Comparison of ENCODE assay signal across 8 cellular contexts in the genomic region with DNA sequence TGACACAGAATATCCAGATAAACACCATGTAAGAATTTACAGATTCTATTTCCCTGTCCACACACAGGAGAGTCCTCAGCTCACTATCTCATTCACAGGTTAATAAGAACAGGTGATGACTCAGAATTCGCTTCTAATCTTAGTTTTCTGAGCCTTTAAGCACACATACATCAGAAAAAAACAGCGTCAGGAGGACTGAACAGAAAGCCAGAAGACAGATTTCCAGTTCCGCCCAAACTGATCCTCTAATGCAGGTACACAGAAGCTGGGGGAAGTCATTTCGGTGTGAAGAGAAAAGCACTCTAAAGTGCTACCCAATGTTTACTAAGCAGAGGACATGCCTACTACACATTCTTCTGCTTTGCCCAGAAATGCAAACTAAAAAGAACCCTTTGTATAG. TPM values are rescaled to one million over a fixed set of nuclear protein-coding genes. Genes with fewer than 3 reads are reported as not detected.
A peak's percentile ranks its signal among the peaks of the same experiment; 100 is the strongest.
DNase-seq lines count a peak whose midpoint lies in the region; ATAC-seq and TF ChIP-seq lines count a peak whose summit lies in the region.

No MANE protein-coding gene starts in this region.

- peak overlapping the region; percentile 89 for H3K4me3 Mint-ChIP-seq in activated naive CD8-positive, alpha-beta T cell treated with anti-CD3 and anti-CD28 coated beads, Interleukin-2, amount 10 ng/mL, durations not matched to agents 7 days and 5 days
- peak overlapping the region; percentile 98 for H3K4me3 Mint-ChIP-seq in type B pancreatic cell

- TF ChIP-seq CTCF in AG09309 (IDR thresholded peaks at IDR 0.05; ENCODE audit: control insufficient read depth, insufficient read depth, low read depth, low read length, missing control alignments), result no peak
- no peak for TF ChIP-seq CTCF in type B pancreatic cell (conservative IDR thresholded peaks at IDR 0.05)

- peaks cover 10% of the 10 kb centered on the region for H3K36me3 Mint-ChIP-seq in activated naive CD8-positive, alpha-beta T cell treated with anti-CD3 and anti-CD28 coated beads, Interleukin-2, amount 10 ng/mL, durations not matched to agents 7 days and 5 days
- no peaks in the 10 kb centered on the region for H3K36me3 Mint-ChIP-seq in type B pancreatic cell

- POLR2A ChIA-PET in activated naive CD8-positive, alpha-beta T cell treated with anti-CD3 and anti-CD28 coated beads, Interleukin-2, amount 10 ng/mL, durations not matched to agents 7 days and 5 days (lab: Charles Lee), result interaction anchor here (0.6 to 5.3 kb wide), 6 partner anchors 12 to 145 kb away, joined by 3 to 57 read pairs (median 4); partner anchors contain the start of genes ABHD17B and C9orf85

- intact Hi-C loops in left colon (cut with DNase I, micrococcal nuclease), result no loop called here

- no peaks in the 10 kb centered on the region for H3K9me3 Mint-ChIP-seq in activated naive CD8-positive, alpha-beta T cell treated with anti-CD3 and anti-CD28 coated beads, Interleukin-2, amount 10 ng/mL, durations not matched to agents 7 days and 5 days
- H3K9me3 Mint-ChIP-seq in type B pancreatic cell, result no peaks in the 10 kb centered on the region

- no peak for DNase-seq in AG09309 (ENCODE audit: low read depth)
- no peak for DNase-seq in activated naive CD8-positive, alpha-beta T cell treated with anti-CD3 and anti-CD28 coated beads, Interleukin-2, amount 10 ng/mL, durations not matched to agents 7 days and 5 days
- DNase-seq in left colon, result no peak
- no peak for DNase-seq in type B pancreatic cell (ENCODE audit: extremely low spot score, unreplicated experiment)
- DNase-seq in KG1 (lab: John Stamatoyannopoulos, UW), result no peak
- DNase-seq in activated gamma-delta T cell treated with Interleukin-2 at 50 U/mL for 16 hours, result no peak

- H3K4me1 Mint-ChIP-seq in activated naive CD8-positive, alpha-beta T cell treated with anti-CD3 and anti-CD28 coated beads, Interleukin-2, amount 10 ng/mL, durations not matched to agents 7 days and 5 days, result peaks cover 46% of the 10 kb centered on the region
- H3K4me1 Mint-ChIP-seq in type B pancreatic cell (ENCODE audit: unreplicated experiment), result peaks cover 46% of the 10 kb centered on the region

- H3K27ac Mint-ChIP-seq in activated naive CD8-positive, alpha-beta T cell treated with anti-CD3 and anti-CD28 coated beads, Interleukin-2, amount 10 ng/mL, durations not matched to agents 7 days and 5 days, result peak overlapping the region; percentile 93
- peak overlapping the region; percentile 87 for H3K27ac Mint-ChIP-seq in type B pancreatic cell

- H3K4me3 ChIP-seq in AG09309 (ENCODE audit: control insufficient read depth, low read depth, low read length), result peak overlapping the region; percentile 97

- ATAC-seq in GM21447 (IDR thresholded peaks at IDR 0.05; ENCODE audit: unreplicated experiment), result peak; percentile 28
- ATAC-seq in activated naive CD8-positive, alpha-beta T cell treated with anti-CD3 and anti-CD28 coated beads, Interleukin-2, amount 10 ng/mL, durations not matched to agents 7 days and 5 days (ENCODE audit: low read depth), result no peak
- peak; percentile 4 for ATAC-seq in left colon
- ATAC-seq in GM18858 (IDR thresholded peaks at IDR 0.05; ENCODE audit: unreplicated experiment), result no peak

- no peaks in the 10 kb centered on the region for H3K27me3 Mint-ChIP-seq in activated naive CD8-positive, alpha-beta T cell treated with anti-CD3 and anti-CD28 coated beads, Interleukin-2, amount 10 ng/mL, durations not matched to agents 7 days and 5 days
- peaks cover 9% of the 10 kb centered on the region for H3K27me3 Mint-ChIP-seq in type B pancreatic cell

RNA-seq across cellular contexts. Expression of gene CEMIP2, which starts 1.6 kb away (rescaled TPM):
- total RNA-seq in activated naive CD8-positive, alpha-beta T cell treated with anti-CD3 and anti-CD28 coated beads, Interleukin-2, amount 10 ng/mL, durations not matched to agents 7 days and 5 days, result 10 to 100 TPM; 54.1 to 55.9 TPM
- total RNA-seq in left colon (100 to 1,000 TPM in 1 of 2 donors, 10 to 100 TPM in 1; 97.7 to 106 TPM), type B pancreatic cell (ENCODE audit: low replicate concordance) (58.1 and 97.7 TPM in 2 replicates)

Comparison
In these comparisons a context has a peak if more than half of its experiments do, and no peak if none do; other contexts are left out.
1. ATAC-seq: peak in GM21447 (single experiment) and left colon (single experiment); none in activated naive CD8-positive, alpha-beta T cell treated with anti-CD3 and anti-CD28 coated beads, Interleukin-2, amount 10 ng/mL, durations not matched to agents 7 days and 5 days (single experiment) and GM18858 (single experiment).